24 cellular contexts compared by ENCODE assay signal in the genomic region with DNA sequence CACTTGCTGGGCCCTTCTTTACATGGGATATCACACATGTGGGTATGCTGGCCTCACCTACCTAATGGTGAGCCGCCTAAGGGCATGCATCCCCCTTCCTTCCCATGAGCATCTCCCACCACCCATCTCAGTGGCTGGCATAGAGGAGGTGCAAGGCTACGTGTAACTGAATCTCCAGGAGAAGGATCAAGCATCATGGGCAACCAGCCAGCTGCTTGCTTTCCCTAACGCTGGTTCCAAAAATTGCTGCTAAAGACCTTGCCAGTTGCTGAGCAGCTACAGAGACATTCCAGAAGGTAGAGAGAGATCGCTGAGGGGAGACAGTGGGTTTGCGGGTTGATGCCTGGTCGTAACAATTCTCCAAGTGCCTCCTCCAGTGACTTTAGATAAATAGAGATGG.
"Had no signal": no experiment of that assay in that cellular context is flagged by ENCODE, and none has a peak within 500 bp of the region (broad histone marks: within the 10 kb centered on the region; RNA-seq: fewer than 3 reads in every experiment).

No MANE protein-coding gene starts in this region.

- H3K27ac ChIP-seq: breast epithelium, SJSA1 had no signal

- H3K4me1 Mint-ChIP-seq: activated naive CD8-positive, alpha-beta T cell treated with anti-CD3 and anti-CD28 coated beads, Interleukin-2, amount 10 ng/mL, durations not matched to agents 7 days and 5 days had no signal

- H3K4me3 ChIP-seq: breast epithelium, SJSA1 had no signal

- H3K4me3 Mint-ChIP-seq: activated CD8-positive, alpha-beta T cell treated with anti-CD3 and anti-CD28 coated beads for 36 hours; activated naive CD8-positive, alpha-beta T cell treated with anti-CD3 and anti-CD28 coated beads, Interleukin-2, amount 10 ng/mL, durations not matched to agents 7 days and 5 days; activated T-cell treated with anti-CD3 and anti-CD28 coated beads, Interleukin-2, amount 50 U/mL, for 72 hours; T-helper 1 cell treated with Interleukin-12 subunit alpha and Interleukin-12 subunit beta and Interleukin-4 antibody, amounts not matched to agents 30 μg/mL and 1 μg/mL, for 36 hours had no signal

- H3K27ac Mint-ChIP-seq: activated CD8-positive, alpha-beta T cell treated with anti-CD3 and anti-CD28 coated beads for 36 hours; activated naive CD8-positive, alpha-beta T cell treated with anti-CD3 and anti-CD28 coated beads, Interleukin-2, amount 10 ng/mL, durations not matched to agents 7 days and 5 days; activated T-cell treated with anti-CD3 and anti-CD28 coated beads, Interleukin-2, amount 50 U/mL, for 72 hours; T-helper 1 cell treated with Interleukin-12 subunit alpha and Interleukin-12 subunit beta and Interleukin-4 antibody, amounts not matched to agents 30 μg/mL and 1 μg/mL, for 36 hours had no signal

- H3K27me3 Mint-ChIP-seq: activated CD8-positive, alpha-beta T cell treated with anti-CD3 and anti-CD28 coated beads for 36 hours; activated naive CD8-positive, alpha-beta T cell treated with anti-CD3 and anti-CD28 coated beads, Interleukin-2, amount 10 ng/mL, durations not matched to agents 7 days and 5 days had no signal

- H3K27me3 ChIP-seq: breast epithelium, SJSA1 had no signal

- H3K9me3 ChIP-seq: breast epithelium, SJSA1 had no signal

- H3K36me3 Mint-ChIP-seq: activated naive CD8-positive, alpha-beta T cell treated with anti-CD3 and anti-CD28 coated beads, Interleukin-2, amount 10 ng/mL, durations not matched to agents 7 days and 5 days had no signal

- ATAC-seq: activated CD4-positive, CD25-positive, alpha-beta regulatory T cell treated with anti-CD3 and anti-CD28 coated beads, Interleukin-2, amount 50 U/mL, for 24 hours; activated CD8-positive, alpha-beta T cell treated with anti-CD3 and anti-CD28 coated beads for 36 hours; activated T-cell treated with anti-CD3 and anti-CD28 coated beads, Interleukin-2, amount 50 U/mL, for 72 hours; Panc1; SK-N-SH treated with all-trans-retinoic acid at 6 μM for 48 hours had no signal

- H3K4me1 ChIP-seq: breast epithelium, SJSA1 had no signal

- DNase-seq: activated CD4-positive, alpha-beta T cell treated with anti-CD3 and anti-CD28 coated beads for 4 hours; activated CD8-positive, alpha-beta memory T cell treated with anti-CD3 and anti-CD28 coated beads, Interleukin-2, amount 50 U/mL, for 4 hours; activated CD8-positive, alpha-beta T cell treated with anti-CD3 and anti-CD28 coated beads for 36 hours; activated naive CD4-positive, alpha-beta T cell treated with anti-CD3 and anti-CD28 coated beads, Interleukin-2, amount 50 U/mL, for 16 hours; activated naive CD8-positive, alpha-beta T cell treated with anti-CD3 and anti-CD28 coated beads, Interleukin-2, amount 10 ng/mL, durations not matched to agents 7 days and 5 days; activated T-cell treated with anti-CD3 and anti-CD28 coated beads, Interleukin-2, amount 50 U/mL, for 72 hours; caudate nucleus; Kasumi-1; KBM-7; NCI-H1417; NCI-H1930; NCI-H526; NCI-H774; NK-92 treated with Interleukin-12 subunit alpha and Interleukin-12 subunit beta, amount 100 ng/mL, for 24 hours; OCI-M1; Right ventricle myocardium superior; RPMI8226; SW 1271 had no signal

- H3K36me3 ChIP-seq: breast epithelium, SJSA1 had no signal

- H3K9me3 Mint-ChIP-seq: activated CD8-positive, alpha-beta T cell treated with anti-CD3 and anti-CD28 coated beads for 36 hours; activated naive CD8-positive, alpha-beta T cell treated with anti-CD3 and anti-CD28 coated beads, Interleukin-2, amount 10 ng/mL, durations not matched to agents 7 days and 5 days; activated T-cell treated with anti-CD3 and anti-CD28 coated beads, Interleukin-2, amount 50 U/mL, for 72 hours; T-helper 1 cell treated with Interleukin-12 subunit alpha and Interleukin-12 subunit beta and Interleukin-4 antibody, amounts not matched to agents 30 μg/mL and 1 μg/mL, for 36 hours had no signal
